In the genomic region with DNA sequence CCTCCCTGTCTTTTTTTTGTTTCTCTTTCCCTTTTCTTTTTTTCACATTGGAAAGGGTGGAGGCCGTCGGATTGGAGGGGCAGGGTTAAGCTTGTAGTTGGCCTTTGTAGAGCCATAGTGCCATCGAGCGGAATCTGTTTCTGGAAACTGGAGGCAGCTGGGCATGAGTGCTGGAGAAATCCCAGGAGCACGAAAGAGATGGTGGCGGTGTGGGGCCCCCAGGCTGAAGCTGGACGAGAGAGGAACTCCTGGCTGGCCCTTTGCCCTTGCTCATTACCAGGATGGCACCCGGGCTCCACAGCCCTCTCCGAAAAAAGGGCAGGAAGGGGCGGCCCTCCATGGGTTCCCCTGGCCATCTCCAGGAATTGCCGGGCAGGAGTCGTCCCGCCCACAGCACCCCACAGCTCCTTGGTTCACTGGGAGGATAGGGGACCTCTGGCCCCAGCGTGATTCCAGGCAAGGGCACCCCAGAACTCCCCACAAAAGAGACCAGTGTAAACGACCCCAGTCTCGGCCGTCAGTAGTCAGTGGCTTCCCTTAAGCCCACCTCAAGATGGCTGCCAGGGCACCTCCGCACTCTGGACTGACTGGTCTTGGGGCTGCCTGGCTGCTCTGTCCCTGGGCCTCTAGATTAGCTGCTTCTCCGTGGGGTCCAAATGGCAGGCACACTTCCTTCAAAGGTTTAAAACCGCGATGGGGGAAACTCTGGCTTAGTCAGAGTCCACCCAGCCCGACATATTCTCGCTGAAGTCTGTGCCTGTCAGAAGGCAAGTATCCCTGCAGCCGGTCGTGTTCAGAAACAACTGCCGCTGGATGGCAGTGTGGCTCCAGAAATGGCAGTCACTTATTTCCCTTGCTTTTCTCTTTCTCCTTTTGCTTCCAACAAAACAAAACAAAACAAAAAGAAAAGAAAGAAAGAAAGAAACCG, we compare ENCODE assay signal across 8 cellular contexts.
DNase-seq lines count a peak whose midpoint lies in the region; FAIRE-seq and TF ChIP-seq lines count a peak whose summit lies in the region.

No MANE protein-coding gene starts in this region.

- CTCF ChIA-PET in MCF 10A (lab: Yijun Ruan, JAX) = interaction anchor here (0.6 to 3.6 kb wide), 15 partner anchors 10 to 1223 kb away, joined by 3 to 69 read pairs (median 4); no protein-coding TSS in a partner anchor

- peak overlapping the region; percentile 97 for H2AFZ ChIP-seq in Karpas-422 (ENCODE audit: low read length)

- peak overlapping the region; percentile 78 for H3K4me3 Mint-ChIP-seq in MCF 10A (ENCODE audit: unreplicated experiment)

- FAIRE-seq in TTC549 (lab: Jason Lieb, UNC) = peak; percentile 34

- DNase-seq in GM10266 (ENCODE audit: extremely low spot score) (no peak), Karpas-422 (peak; percentile 86), MCF 10A (ENCODE audit: unreplicated experiment) (peak; percentile 77), inferior parietal cortex (ENCODE audit: extremely low spot score) (peak; percentile 73), spleen (peak; percentile 91), NCI-H187 (lab: John Stamatoyannopoulos, UW) (no peak), NCI-H524 treated with DMSO at 0.1 percent for 48 hours (lab: John Stamatoyannopoulos, UW) (no peak)

- H3K27ac ChIP-seq in Karpas-422 (ENCODE audit: low read length) = no peak overlapping the region
- H3K27ac ChIP-seq in spleen = peak overlapping the region in 4 of 8 donors; percentile 61 to 84 (median 76)

- H3K36me3 ChIP-seq in Karpas-422 (ENCODE audit: insufficient read depth, low read length) (no peaks in the 10 kb centered on the region), spleen (peaks cover 0 to 8% (median 0%) of the 10 kb centered on the region in 6 donors)

- no peaks in the 10 kb centered on the region for H3K27me3 ChIP-seq in Karpas-422 (ENCODE audit: low read length)
- H3K27me3 ChIP-seq in spleen (replicated peaks in 1 of 7) = no peaks in the 10 kb centered on the region

- intact Hi-C loops in MCF 10A (cut with micrococcal nuclease) = loop anchor here (1.0 kb wide), 2 partner anchors 175 to 1116 kb away; no protein-coding TSS in a partner anchor
- intact Hi-C loops in spleen (cut with DNase I; ENCODE audit: low total_unique reads) = no loop called here

- H3K9me3 Mint-ChIP-seq in MCF 10A (ENCODE audit: unreplicated experiment) = no peaks in the 10 kb centered on the region

- 33 to 76% (median 70%) methylated on average over 16 to 27 of the region's 27 CpGs for WGBS in spleen, 5 donors

- no peak overlapping the region for H3K27ac Mint-ChIP-seq in MCF 10A (ENCODE audit: low read depth, unreplicated experiment)

- peaks cover 13% of the 10 kb centered on the region for H3K4me1 Mint-ChIP-seq in MCF 10A (ENCODE audit: insufficient read depth, unreplicated experiment)

- BruUV-seq in MCF 10A (replicated peaks; lab: Mats Ljungman, UMichigan) = no TSS peak

- no peaks in the 10 kb centered on the region for H3K79me2 ChIP-seq in Karpas-422 (ENCODE audit: low read length)

- H3K9me3 ChIP-seq in Karpas-422 (ENCODE audit: low read length) = no peaks in the 10 kb centered on the region
- no peaks in the 10 kb centered on the region for H3K9me3 ChIP-seq in spleen

- H3K4me1 ChIP-seq in Karpas-422 (ENCODE audit: low read length) (peaks cover 24% of the 10 kb centered on the region), spleen (peaks cover 6 to 38% (median 13%) of the 10 kb centered on the region in 6 donors)

- peaks cover 12% of the 10 kb centered on the region for H3K36me3 Mint-ChIP-seq in MCF 10A (ENCODE audit: insufficient read depth, unreplicated experiment)

- TF ChIP-seq POLR2A in spleen (IDR thresholded peaks at IDR 0.05) = no peak

- H4K20me1 ChIP-seq in Karpas-422 (ENCODE audit: insufficient read depth, low read depth, low read length) = no peaks in the 10 kb centered on the region

- no peaks in the 10 kb centered on the region for H3K9me2 ChIP-seq in Karpas-422 (replicated peaks; ENCODE audit: insufficient read depth, low read length)

- peak overlapping the region; percentile 75 for H3K4me3 ChIP-seq in Karpas-422 (ENCODE audit: low read length)
- peak overlapping the region in 5 of 8 donors; percentile 40 to 79 (median 49) for H3K4me3 ChIP-seq in spleen

- H3K4me2 ChIP-seq in Karpas-422 (ENCODE audit: low read depth, low read length, poor library complexity, severe bottlenecking) = peak overlapping the region; percentile 71

- H3K27me3 Mint-ChIP-seq in MCF 10A (ENCODE audit: insufficient read depth, unreplicated experiment) = peaks cover 36% of the 10 kb centered on the region

- H3K9ac ChIP-seq in Karpas-422 (ENCODE audit: low read length) = peak overlapping the region; percentile 68

- TF ChIP-seq CTCF in GM10266 (IDR thresholded peaks at IDR 0.05; ENCODE audit: control insufficient read depth, insufficient read depth, low read depth, missing control alignments) (peak; percentile 27), MCF 10A (IDR thresholded peaks at IDR 0.05; ENCODE audit: unreplicated experiment) (peak; percentile 70), spleen (IDR thresholded peaks at IDR 0.05 in 8 of 11, conservative IDR thresholded peaks at IDR 0.05 in 3 of 11) (peak in 10 of 11 experiments; percentile 18 to 73 (median 58))

- POLR2A ChIA-PET in MCF 10A (lab: Yijun Ruan, JAX) = interaction anchor here (1.0 to 1.5 kb wide), 2 partner anchors 39 to 175 kb away, joined by 3 to 7 read pairs; no protein-coding TSS in a partner anchor

Comparison
In these comparisons a context has a peak if more than half of its experiments do, and no peak if none do; other contexts are left out.
1. DNase-seq: peak in Karpas-422 (single experiment), MCF 10A (single experiment), inferior parietal cortex (single experiment) and spleen (single experiment); none in GM10266 (single experiment), NCI-H187 (0 of 2) and NCI-H524 treated with DMSO at 0.1 percent for 48 hours (single experiment).
2. Peak in every context shown above with its lines, with median percentiles within 50 percentile points of each other: CTCF ChIP-seq.